Comparison of ENCODE assay signal across 8 cellular contexts in the genomic region with DNA sequence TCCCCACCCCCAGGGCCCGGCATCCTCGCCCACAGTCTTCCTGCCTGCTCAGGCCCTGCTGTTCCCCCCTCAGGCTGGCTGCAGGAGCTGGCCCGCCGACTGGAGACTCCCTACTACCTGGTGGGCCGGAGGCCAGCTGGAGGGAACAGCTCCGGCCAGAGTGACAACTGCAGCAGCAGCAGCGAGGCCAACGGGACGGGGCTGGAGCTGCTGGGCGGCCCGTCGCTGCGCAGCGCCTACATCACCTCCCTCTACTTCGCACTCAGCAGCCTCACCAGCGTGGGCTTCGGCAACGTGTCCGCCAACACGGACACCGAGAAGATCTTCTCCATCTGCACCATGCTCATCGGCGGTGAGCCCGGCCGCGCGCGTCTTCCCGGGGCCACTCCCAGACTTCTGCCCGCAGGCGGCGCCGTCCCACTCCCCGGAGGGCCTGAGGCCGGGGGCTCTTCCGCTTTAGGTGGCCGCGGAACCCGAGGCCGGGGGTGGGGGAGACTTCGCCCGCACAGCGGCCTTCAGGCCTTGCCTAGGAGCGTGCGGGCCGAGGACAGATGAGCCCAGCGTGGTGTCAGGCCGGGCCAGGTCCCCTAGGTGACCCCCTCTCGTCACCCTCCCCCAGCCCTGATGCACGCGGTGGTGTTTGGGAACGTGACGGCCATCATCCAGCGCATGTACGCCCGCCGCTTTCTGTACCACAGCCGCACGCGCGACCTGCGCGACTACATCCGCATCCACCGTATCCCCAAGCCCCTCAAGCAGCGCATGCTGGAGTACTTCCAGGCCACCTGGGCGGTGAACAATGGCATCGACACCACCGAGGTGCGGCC. TPM values are rescaled to one million over a fixed set of nuclear protein-coding genes. Genes with fewer than 3 reads are reported as not detected.
A peak's percentile ranks its signal among the peaks of the same experiment; 100 is the strongest.
DNase-seq lines count a peak whose midpoint lies in the region; ATAC-seq and TF ChIP-seq lines count a peak whose summit lies in the region.

No MANE protein-coding gene starts in this region.

- H3K9ac ChIP-seq in ES-I3 (ENCODE audit: low read depth, low read length): peak overlapping the region; percentile 29; the same call in 1 of the 2 replicates

- peaks cover 64% of the 10 kb centered on the region for H3K27me3 ChIP-seq in foreskin keratinocyte
- peaks cover 0 to 34% (median 0%) of the 10 kb centered on the region in 3 donors for H3K27me3 ChIP-seq in psoas muscle (ENCODE audit: insufficient read depth in 3 of 3, low read length in 2 of 3)

- no peak overlapping the region for H3K27ac ChIP-seq in foreskin keratinocyte
- no peak overlapping the region for H3K27ac ChIP-seq in psoas muscle

- intact Hi-C loops in psoas muscle (cut with DNase I): loop anchor here in 1 of 2 donors (5.0 kb wide), 1 partner anchor 33 kb away; no protein-coding TSS in a partner anchor

- WGBS in psoas muscle, 3 donors: 11 to 14% (median 12%) methylated on average over 54 to 70 of the region's 70 CpGs

- peak overlapping the region; percentile 60 for H3K4me3 ChIP-seq in psoas muscle

- ATAC-seq in foreskin keratinocyte: no peak
- ATAC-seq in psoas muscle: peak; percentile 25 to 59 (median 32)
- no peak for ATAC-seq in HG03175 (IDR thresholded peaks at IDR 0.05; ENCODE audit: unreplicated experiment)

- H3K4me1 ChIP-seq in ES-I3 (ENCODE audit: insufficient read depth, low read length): peaks cover 4% of the 10 kb centered on the region
- H3K4me1 ChIP-seq in foreskin keratinocyte: peaks cover 4% of the 10 kb centered on the region
- H3K4me1 ChIP-seq in psoas muscle: peaks cover 19% of the 10 kb centered on the region

- H3K36me3 ChIP-seq in ES-I3 (ENCODE audit: insufficient read depth, low read length) (no peaks in the 10 kb centered on the region), psoas muscle (ENCODE audit: insufficient read depth in 1 of 2, low read depth in 1 of 2) (no peaks in the 10 kb centered on the region)

- peak; percentile 29 to 44 for DNase-seq in activated CD4-positive, alpha-beta T cell treated with anti-CD3 and anti-CD28 coated beads, Interleukin-2, amount 50 U/mL, for 48 hours
- DNase-seq in foreskin keratinocyte: no peak
- DNase-seq in psoas muscle: peak in 1 of 2 donors; percentile 67
- no peak for DNase-seq in SK-N-DZ (ENCODE audit: low spot score)
- DNase-seq in NCI-H187 (lab: John Stamatoyannopoulos, UW): no peak
- DNase-seq in kidney tubule cell (ENCODE audit: low spot score): no peak

- TF ChIP-seq CTCF in foreskin keratinocyte (conservative IDR thresholded peaks at IDR 0.05) (peak; percentile 33), psoas muscle (IDR thresholded peaks at IDR 0.05) (peak; percentile 36)

- no peaks in the 10 kb centered on the region for H3K9me3 ChIP-seq in ES-I3 (ENCODE audit: control insufficient read depth, insufficient read depth, low read length)
- H3K9me3 ChIP-seq in psoas muscle: no peaks in the 10 kb centered on the region

RNA-seq across cellular contexts. Expression of a gene that starts 10.2 kb away (rescaled TPM):
- total RNA-seq in foreskin keratinocyte (0.20 and 0.25 TPM in 2 replicates), psoas muscle (under 1 TPM in 2 of 4 donors, not detected in 2; 0.04 to 0.32 TPM)
- polyA plus RNA-seq in foreskin keratinocyte (0.16 and 0.29 TPM in 2 replicates), psoas muscle (under 1 TPM in 2 of 3 donors, not detected in 1; 0.04 to 0.07 TPM)
- 7.2 and 8.5 TPM in 2 replicates for polyA plus RNA-seq in SK-N-DZ (2014; cell fraction: cytosol; rRNA removed)
- 15.3 and 21.5 TPM in 2 replicates for polyA plus RNA-seq in SK-N-DZ (2014; cell fraction: nucleus; rRNA removed)

RNA-seq across cellular contexts. Expression of a gene that starts 18.9 kb away (rescaled TPM):
- total RNA-seq in foreskin keratinocyte (71.0 and 74.0 TPM in 2 replicates), psoas muscle (10 to 100 TPM; 39.1 to 82.3 (median 55.1) TPM)
- polyA plus RNA-seq in foreskin keratinocyte (69.2 and 73.8 TPM in 2 replicates), psoas muscle (10 to 100 TPM; 24.3 to 54.9 (median 31.9) TPM)
- polyA plus RNA-seq in SK-N-DZ (2014; cell fraction: cytosol; rRNA removed): 128 and 140 TPM in 2 replicates
- polyA plus RNA-seq in SK-N-DZ (2014; cell fraction: nucleus; rRNA removed): 202 and 227 TPM in 2 replicates

RNA-seq across cellular contexts. Expression of a gene that starts 56.4 kb away (rescaled TPM):
- total RNA-seq in foreskin keratinocyte (0.32 and 0.37 TPM in 2 replicates), psoas muscle (under 1 TPM; 0.44 to 0.63 (median 0.46) TPM)
- polyA plus RNA-seq in foreskin keratinocyte (0.09 and 0.24 TPM in 2 replicates), psoas muscle (under 1 TPM; 0.04 to 1.00 (median 0.23) TPM)
- polyA plus RNA-seq in SK-N-DZ (2014; cell fraction: cytosol; rRNA removed): 0.10 and 0.48 TPM in 2 replicates
- 0.25 TPM in 1 of 2 replicates, not detected in the other for polyA plus RNA-seq in SK-N-DZ (2014; cell fraction: nucleus; rRNA removed)

Comparison
In these comparisons a context has a peak if more than half of its experiments do, and no peak if none do; other contexts are left out.
1. DNase-seq: peak in activated CD4-positive, alpha-beta T cell treated with anti-CD3 and anti-CD28 coated beads, Interleukin-2, amount 50 U/mL, for 48 hours (2 of 2); none in foreskin keratinocyte (0 of 2), SK-N-DZ (single experiment), NCI-H187 (0 of 2) and kidney tubule cell (single experiment).
2. ATAC-seq: peak in psoas muscle (4 of 4); none in foreskin keratinocyte (single experiment) and HG03175 (single experiment).